Comparison of ENCODE assay signal across 17 cellular contexts in genomic region chr10:36721851-36722250, GRCh38.
"Had no signal": no experiment of that assay in that cellular context is flagged by ENCODE, and none has a peak within 500 bp of the region (broad histone marks: within the 10 kb centered on the region; RNA-seq: fewer than 3 reads in every experiment).

No MANE protein-coding gene starts in this region.

- H3K27me3 ChIP-seq: colonic mucosa, right atrium auricular region, thyroid gland, uterus had no signal

- H3K27ac Mint-ChIP-seq: activated CD4-positive, alpha-beta memory T cell treated with anti-CD3 and anti-CD28 coated beads for 36 hours; activated naive CD8-positive, alpha-beta T cell treated with anti-CD3 and anti-CD28 coated beads for 36 hours; activated T-cell treated with anti-CD3 and anti-CD28 coated beads, Interleukin-2, amount 50 U/mL, for 72 hours; mesothelial cell of epicardium; stimulated activated effector memory CD8-positive, alpha-beta T cell treated with anti-CD3 and anti-CD28 coated beads, Interleukin-12 subunit alpha, Interleukin-12 subunit beta, amount 100 ng/mL, for 72 hours had no signal

- DNase-seq: activated CD4-positive, alpha-beta memory T cell treated with anti-CD3 and anti-CD28 coated beads for 36 hours; activated CD4-positive, CD25-positive, alpha-beta regulatory T cell treated with anti-CD3 and anti-CD28 coated beads, Interleukin-2, amount 50 U/mL, for 72 hours; activated gamma-delta T cell treated with Interleukin-2 at 50 U/mL for 16 hours; activated naive CD8-positive, alpha-beta T cell treated with anti-CD3 and anti-CD28 coated beads for 36 hours; activated T-cell treated with anti-CD3 and anti-CD28 coated beads, Interleukin-2, amount 50 U/mL, for 72 hours; aorta; colonic mucosa; hippocampal formation; kidney glomerular epithelial cell; naive B cell; small intestine; T-helper 2 cell; thyroid gland; uterus had no signal

- ATAC-seq: activated T-cell treated with anti-CD3 and anti-CD28 coated beads, Interleukin-2, amount 50 U/mL, for 72 hours; stimulated activated effector memory CD8-positive, alpha-beta T cell treated with anti-CD3 and anti-CD28 coated beads, Interleukin-12 subunit alpha, Interleukin-12 subunit beta, amount 100 ng/mL, for 72 hours had no signal

- H3K4me1 Mint-ChIP-seq: activated naive CD8-positive, alpha-beta T cell treated with anti-CD3 and anti-CD28 coated beads for 36 hours; naive B cell; stimulated activated effector memory CD8-positive, alpha-beta T cell treated with anti-CD3 and anti-CD28 coated beads, Interleukin-12 subunit alpha, Interleukin-12 subunit beta, amount 100 ng/mL, for 72 hours had no signal

- H3K4me1 ChIP-seq: colonic mucosa, right atrium auricular region, uterus had no signal

- H3K9me3 ChIP-seq: colonic mucosa, right atrium auricular region, thyroid gland, uterus had no signal

- H3K4me3 ChIP-seq: colonic mucosa, right atrium auricular region, thyroid gland, uterus had no signal

- H3K27me3 Mint-ChIP-seq: activated CD4-positive, alpha-beta memory T cell treated with anti-CD3 and anti-CD28 coated beads for 36 hours; activated naive CD8-positive, alpha-beta T cell treated with anti-CD3 and anti-CD28 coated beads for 36 hours had no signal

- H3K4me3 Mint-ChIP-seq: activated CD4-positive, alpha-beta memory T cell treated with anti-CD3 and anti-CD28 coated beads for 36 hours; activated naive CD8-positive, alpha-beta T cell treated with anti-CD3 and anti-CD28 coated beads for 36 hours; activated T-cell treated with anti-CD3 and anti-CD28 coated beads, Interleukin-2, amount 50 U/mL, for 72 hours; mesothelial cell of epicardium; naive B cell; stimulated activated effector memory CD8-positive, alpha-beta T cell treated with anti-CD3 and anti-CD28 coated beads, Interleukin-12 subunit alpha, Interleukin-12 subunit beta, amount 100 ng/mL, for 72 hours had no signal

- H3K27ac ChIP-seq: colonic mucosa, right atrium auricular region, thyroid gland, uterus had no signal

- H3K9me3 Mint-ChIP-seq: activated naive CD8-positive, alpha-beta T cell treated with anti-CD3 and anti-CD28 coated beads for 36 hours had no signal

- H3K36me3 Mint-ChIP-seq: activated CD4-positive, alpha-beta memory T cell treated with anti-CD3 and anti-CD28 coated beads for 36 hours; activated naive CD8-positive, alpha-beta T cell treated with anti-CD3 and anti-CD28 coated beads for 36 hours; mesothelial cell of epicardium; naive B cell; stimulated activated effector memory CD8-positive, alpha-beta T cell treated with anti-CD3 and anti-CD28 coated beads, Interleukin-12 subunit alpha, Interleukin-12 subunit beta, amount 100 ng/mL, for 72 hours had no signal

- H3K36me3 ChIP-seq: colonic mucosa, right atrium auricular region, thyroid gland, uterus had no signal
